In the genomic region with DNA sequence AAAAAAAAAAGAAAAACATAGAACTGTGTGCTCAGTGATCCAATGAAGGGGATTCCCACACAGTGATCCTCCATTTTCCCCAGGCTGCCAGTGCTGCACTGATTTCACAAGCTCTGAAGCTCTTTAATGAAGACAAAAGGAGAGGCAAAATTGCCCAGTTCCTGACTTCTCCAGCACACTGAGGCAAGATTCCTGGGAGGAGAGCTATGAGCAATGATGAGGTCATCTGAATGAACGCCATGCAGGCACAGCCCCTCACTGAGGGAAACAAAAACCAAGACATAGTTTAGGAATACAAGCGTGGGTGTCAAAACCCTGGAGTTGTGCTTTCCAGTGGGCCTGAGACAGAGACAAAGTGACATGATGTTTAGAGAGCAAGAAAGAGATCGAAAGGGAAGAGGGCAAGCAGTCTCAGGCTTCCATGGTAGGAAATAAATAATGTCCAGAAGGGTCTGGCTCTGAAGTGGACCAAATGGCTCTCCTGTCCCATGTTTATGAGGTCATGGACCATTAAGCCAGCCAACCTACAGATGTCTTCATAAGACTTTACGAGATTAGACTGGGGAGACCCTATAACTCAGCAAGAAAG, we compare ENCODE assay signal across 10 cellular contexts. TPM values are rescaled to one million over a fixed set of nuclear protein-coding genes. Genes with fewer than 3 reads are reported as not detected.
DNase-seq lines count a peak whose midpoint lies in the region; ATAC-seq and TF ChIP-seq lines count a peak whose summit lies in the region.
"Had no signal": no experiment of that assay in that cellular context is flagged by ENCODE, and none has a peak within 500 bp of the region (broad histone marks: within the 10 kb centered on the region; RNA-seq: fewer than 3 reads in every experiment).

No MANE protein-coding gene starts in this region.

- H3K27ac Mint-ChIP-seq in stimulated activated naive B cell treated with anti-CD40 and anti-IgM and Interleukin-4, amounts not matched to agents 10 μg/mL and 1 μg/mL and 100 μg/mL, for 72 hours = peak overlapping the region; percentile 80

- DNase-seq in HCEC 1CT (peak; percentile 95), ascending aorta (ENCODE audit: low spot score in 2 of 2) (peak; percentile 14 to 76), hepatic stellate cell (ENCODE audit: low spot score) (peak; percentile 86), OCI-LY7 (ENCODE audit: low spot score) (no peak), NCI-H1436 (lab: John Stamatoyannopoulos, UW) (no peak), KBM-7 (no peak)
- DNase-seq in stimulated activated naive B cell treated with anti-CD40 and anti-IgM and Interleukin-4, amounts not matched to agents 10 μg/mL and 1 μg/mL and 100 μg/mL, for 72 hours = no peak
- no peak for DNase-seq in activated CD8-positive, alpha-beta memory T cell treated with anti-CD3 and anti-CD28 coated beads for 24 hours
- DNase-seq: NCI-H1105 treated with DMSO at 0.1 percent for 48 hours; stimulated activated naive CD4-positive, alpha-beta T cell had no signal

- peaks cover 25 to 39% of the 10 kb centered on the region in 2 donors for H3K4me1 Mint-ChIP-seq in stimulated activated naive B cell treated with anti-CD40 and anti-IgM and Interleukin-4, amounts not matched to agents 10 μg/mL and 1 μg/mL and 100 μg/mL, for 72 hours

- ATAC-seq in stimulated activated naive B cell treated with anti-CD40 and anti-IgM and Interleukin-4, amounts not matched to agents 10 μg/mL and 1 μg/mL and 100 μg/mL, for 72 hours (replicated peaks) = peak; percentile 82 to 86

- H3K9me3 Mint-ChIP-seq in stimulated activated naive B cell treated with anti-CD40 and anti-IgM and Interleukin-4, amounts not matched to agents 10 μg/mL and 1 μg/mL and 100 μg/mL, for 72 hours = no peaks in the 10 kb centered on the region

- BruUV-seq in OCI-LY7 (replicated peaks; lab: Mats Ljungman, UMichigan) = no TSS peak

- no peak overlapping the region for H3K4me2 ChIP-seq in OCI-LY7 (ENCODE audit: low read length)

- H3K36me3 Mint-ChIP-seq in stimulated activated naive B cell treated with anti-CD40 and anti-IgM and Interleukin-4, amounts not matched to agents 10 μg/mL and 1 μg/mL and 100 μg/mL, for 72 hours = peaks cover 13 to 26% of the 10 kb centered on the region in 2 donors

- H3K36me3 ChIP-seq in ascending aorta (no peaks in the 10 kb centered on the region), OCI-LY7 (ENCODE audit: insufficient read depth, low read length) (peaks cover 12% of the 10 kb centered on the region; the same call in 1 of the 2 replicates)

- no peak overlapping the region for H2AFZ ChIP-seq in OCI-LY7 (ENCODE audit: low read length)

- H3K9me2 ChIP-seq in OCI-LY7 (ENCODE audit: insufficient read depth, low read length) = no peaks in the 10 kb centered on the region

- H3K27me3 Mint-ChIP-seq in stimulated activated naive B cell treated with anti-CD40 and anti-IgM and Interleukin-4, amounts not matched to agents 10 μg/mL and 1 μg/mL and 100 μg/mL, for 72 hours = no peaks in the 10 kb centered on the region

- CTCF ChIA-PET in OCI-LY7 (lab: Charles Lee; ENCODE audit: unreplicated experiment) = interaction anchor here (1.2 kb wide), 1 partner anchor 11 kb away, joined by 3 read pairs; no protein-coding TSS in a partner anchor

- H3K4me3 ChIP-seq in ascending aorta (no peak overlapping the region), OCI-LY7 (ENCODE audit: low read depth, low read length, poor library complexity, severe bottlenecking) (no peak overlapping the region)

- H3K9me3 ChIP-seq in ascending aorta = no peaks in the 10 kb centered on the region
- no peaks in the 10 kb centered on the region for H3K9me3 ChIP-seq in OCI-LY7 (ENCODE audit: low read length)

- H3K4me1 ChIP-seq in ascending aorta (peaks cover 0 to 7% of the 10 kb centered on the region in 2 donors), OCI-LY7 (ENCODE audit: insufficient read depth, low read length, poor library complexity, severe bottlenecking) (no peaks in the 10 kb centered on the region)

- peak overlapping the region; percentile 3 to 33 for H3K4me3 Mint-ChIP-seq in stimulated activated naive B cell treated with anti-CD40 and anti-IgM and Interleukin-4, amounts not matched to agents 10 μg/mL and 1 μg/mL and 100 μg/mL, for 72 hours

- TF ChIP-seq CTCF in ascending aorta (IDR thresholded peaks at IDR 0.05) (no peak), OCI-LY7 (conservative IDR thresholded peaks at IDR 0.05; ENCODE audit: low read length) (no peak)

- no peaks in the 10 kb centered on the region for H3K27me3 ChIP-seq in ascending aorta

- H3K27ac ChIP-seq in ascending aorta (peak overlapping the region; percentile 22 to 49), OCI-LY7 (ENCODE audit: low read depth, low read length, poor library complexity, severe bottlenecking) (no peak overlapping the region)

- no peaks in the 10 kb centered on the region; the same call in 1 of the 2 replicates for H4K20me1 ChIP-seq in OCI-LY7 (ENCODE audit: insufficient read depth, low read length)

- in situ Hi-C loops in KBM-7 (cut with MboI; ENCODE audit: low pct_unique_long_range_greater_than_20kb, low sequenced_read_pairs) = no loop called here

- H3K79me2 ChIP-seq in OCI-LY7 (ENCODE audit: insufficient read depth, low read depth, low read length) = no peaks in the 10 kb centered on the region

- intact Hi-C loops in ascending aorta (cut with DNase I) (loop anchor here (5.0 kb wide), 1 partner anchor 48 kb away; no protein-coding TSS in a partner anchor), OCI-LY7 (cut with micrococcal nuclease; ENCODE audit: unreplicated experiment) (no loop called here)

- POLR2A ChIA-PET in OCI-LY7 (lab: Charles Lee) = interaction anchor here (0.6 to 2.7 kb wide), 2 partner anchors 8 to 12 kb away, joined by 5 to 9 read pairs; no protein-coding TSS in a partner anchor

RNA-seq across cellular contexts. Expression of gene SMUG1, which starts 40.9 kb away (rescaled TPM):
- total RNA-seq in ascending aorta (21.9 TPM), OCI-LY7 (2022) (36.0 and 37.9 TPM in 2 replicates)
- total RNA-seq in OCI-LY7 (2014; rRNA removed; shearing (Covaris generic)) = 28.2 and 42.5 TPM in 2 replicates

RNA-seq across cellular contexts. Expression of gene CBX5, which starts 50.2 kb away (rescaled TPM):
- total RNA-seq in ascending aorta (19.4 TPM), OCI-LY7 (2022) (299 and 321 TPM in 2 replicates)
- 97.8 and 115 TPM in 2 replicates for total RNA-seq in OCI-LY7 (2014; rRNA removed; shearing (Covaris generic))

RNA-seq across cellular contexts. Expression of gene HNRNPA1, which starts 50.8 kb away (rescaled TPM):
- total RNA-seq in ascending aorta (292 TPM), OCI-LY7 (2022) (2,128 and 2,331 TPM in 2 replicates)
- total RNA-seq in OCI-LY7 (2014; rRNA removed; shearing (Covaris generic)) = 713 and 899 TPM in 2 replicates

Comparison
In these comparisons a context has a peak if more than half of its experiments do, and no peak if none do; other contexts are left out.
1. DNase-seq: peak in HCEC 1CT (single experiment), ascending aorta (2 of 2) and hepatic stellate cell (single experiment); none in stimulated activated naive B cell treated with anti-CD40 and anti-IgM and Interleukin-4, amounts not matched to agents 10 μg/mL and 1 μg/mL and 100 μg/mL, for 72 hours (single experiment), OCI-LY7 (single experiment), NCI-H1436 (single experiment), activated CD8-positive, alpha-beta memory T cell treated with anti-CD3 and anti-CD28 coated beads for 24 hours (single experiment) and KBM-7 (single experiment).